15 cellular contexts compared by ENCODE assay signal in the genomic region with DNA sequence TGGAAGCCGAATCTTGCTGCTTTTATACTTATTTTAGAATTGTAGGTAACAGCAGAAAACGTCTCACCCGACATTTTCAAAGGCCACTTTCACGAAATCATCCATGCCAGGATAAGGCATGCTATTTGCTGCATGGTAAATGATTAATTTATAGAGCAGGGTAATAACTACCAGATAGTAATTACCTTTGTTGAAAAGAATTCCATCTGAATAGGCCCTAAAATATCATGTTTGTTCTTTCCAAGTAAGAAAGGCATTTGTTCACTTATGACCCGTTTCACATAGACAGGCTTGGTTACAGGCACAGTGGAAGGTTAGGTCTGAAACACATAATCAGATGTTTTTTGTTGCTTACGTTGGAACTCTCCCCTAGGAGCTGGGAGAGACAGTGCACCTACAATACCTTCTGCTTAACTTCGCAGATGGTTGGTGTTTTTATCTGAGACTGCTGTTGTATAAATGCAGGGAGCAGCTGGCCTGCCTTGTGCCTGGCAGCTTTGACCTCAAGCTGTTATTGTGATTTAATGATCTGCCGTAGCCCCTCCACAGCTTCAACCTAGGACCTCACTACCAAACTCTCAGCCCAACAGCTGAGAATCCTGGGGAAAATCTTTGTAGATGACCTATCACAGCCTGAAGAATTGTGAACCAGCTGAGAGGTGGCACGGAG. TPM values are rescaled to one million over a fixed set of nuclear protein-coding genes. Genes with fewer than 3 reads are reported as not detected.
DNase-seq lines count a peak whose midpoint lies in the region; ATAC-seq and TF ChIP-seq lines count a peak whose summit lies in the region.
"Had no signal": no experiment of that assay in that cellular context is flagged by ENCODE, and none has a peak within 500 bp of the region (broad histone marks: within the 10 kb centered on the region; RNA-seq: fewer than 3 reads in every experiment).

No MANE protein-coding gene starts in this region.

- 85% methylated on average over 9 of the region's 9 CpGs for whole genome bisulfite sequencing in suprapubic skin

- peak overlapping the region; percentile 90 for H3K4me2 ChIP-seq in PC-3 (ENCODE audit: low read length)

- H3K4me1 ChIP-seq in PC-3 (ENCODE audit: insufficient read depth, low read length) (peaks cover 43% of the 10 kb centered on the region), suprapubic skin (peaks cover 27% of the 10 kb centered on the region)

- CTCF ChIA-PET in PC-3 (lab: Charles Lee) = interaction anchor here (1.0 to 1.3 kb wide), 2 partner anchors 33 to 220 kb away, joined by 3 to 4 read pairs; no protein-coding TSS in a partner anchor

- TF ChIP-seq POLR2A in suprapubic skin (IDR thresholded peaks at IDR 0.05) = no peak

- no peak for TF ChIP-seq EP300 in suprapubic skin (IDR thresholded peaks at IDR 0.05)

- H3K9me2 ChIP-seq in PC-3 (replicated peaks; ENCODE audit: low read length) = no peaks in the 10 kb centered on the region

- H3K27me3 ChIP-seq in PC-3 (ENCODE audit: low read length) (no peaks in the 10 kb centered on the region), suprapubic skin (no peaks in the 10 kb centered on the region)

- DNase-seq in NCI-H1417 (lab: John Stamatoyannopoulos, UW) = peak in 2 of 3 experiments; percentile 18 to 45
- DNase-seq in NCI-H1417 treated with DMSO at 0.1 percent for 48 hours (lab: John Stamatoyannopoulos, UW) = no peak
- DNase-seq in PC-3 = peak; percentile 9
- peak; percentile 68 for DNase-seq in kidney glomerular epithelial cell (lab: John Stamatoyannopoulos, UW)
- peak; percentile 64 for DNase-seq in retina
- no peak for DNase-seq in suprapubic skin (ENCODE audit: low spot score in 2 of 2)
- DNase-seq in mucosa of gallbladder (ENCODE audit: low spot score) = no peak
- no peak for DNase-seq in activated CD8-positive, alpha-beta memory T cell treated with anti-CD3 and anti-CD28 coated beads for 24 hours
- DNase-seq: activated T-cell treated with anti-CD3 and anti-CD28 coated beads for 4 hours, amygdala, DMS153, mesendoderm had no signal

- no peaks in the 10 kb centered on the region for H4K20me1 ChIP-seq in PC-3 (ENCODE audit: low read length)

- peak overlapping the region; percentile 86 for H2AFZ ChIP-seq in PC-3 (ENCODE audit: low read length)

- H3K36me3 ChIP-seq in PC-3 (ENCODE audit: low read depth, low read length) (no peaks in the 10 kb centered on the region), suprapubic skin (no peaks in the 10 kb centered on the region)
- H3K36me3 ChIP-seq: tibial nerve had no signal

- no peaks in the 10 kb centered on the region for H3F3A ChIP-seq in PC-3 (ENCODE audit: low read length, unreplicated experiment)

- no TSS peak for BruUV-seq in PC-3 (replicated peaks; lab: Mats Ljungman, UMichigan)

- H3K4me3 ChIP-seq in PC-3 (ENCODE audit: low read length) = peak overlapping the region; percentile 75
- no peak overlapping the region for H3K4me3 ChIP-seq in suprapubic skin
- H3K4me3 ChIP-seq: GM12878 had no signal

- peaks cover 23% of the 10 kb centered on the region for H3K79me2 ChIP-seq in PC-3 (ENCODE audit: low read length)

- H3K9me3 ChIP-seq in PC-3 (ENCODE audit: low read length) (no peaks in the 10 kb centered on the region), suprapubic skin (no peaks in the 10 kb centered on the region)

- no peak for TF ChIP-seq CTCF in PC-3 (conservative IDR thresholded peaks at IDR 0.05; ENCODE audit: low read depth, low read length)
- no peak for TF ChIP-seq CTCF in suprapubic skin (IDR thresholded peaks at IDR 0.05)

- peak overlapping the region; percentile 69 for H3K9ac ChIP-seq in PC-3 (ENCODE audit: low read length)

- POLR2A ChIA-PET in PC-3 (lab: Charles Lee; ENCODE audit: unreplicated experiment) = interaction anchor here (0.8 kb wide), 1 partner anchor 18 kb away, joined by 3 read pairs; no protein-coding TSS in a partner anchor

- no peak for ATAC-seq in PC-3
- ATAC-seq: GM12878 had no signal

- intact Hi-C loops in PC-3 (cut with micrococcal nuclease) = no loop called here

- peak overlapping the region; percentile 25; the same call in 1 of the 2 replicates for H3K27ac ChIP-seq in PC-3 (ENCODE audit: low read length)
- H3K27ac ChIP-seq in suprapubic skin = no peak overlapping the region

RNA-seq across cellular contexts. Expression of gene SLC44A3, which starts 1.6 kb away (rescaled TPM):
- 6.3 and 9.2 TPM in 2 replicates for total RNA-seq in PC-3 (2014; rRNA removed)
- 10 to 100 TPM in 2 of 4 donors, 1 to 10 TPM in 2; 7.6 to 15.5 (median 10.0) TPM for total RNA-seq in suprapubic skin
- total RNA-seq in mucosa of gallbladder = 53.8 TPM
- total RNA-seq: A673, GM12878 had no signal

Comparison
In these comparisons a context has a peak if more than half of its experiments do, and no peak if none do; other contexts are left out.
1. DNase-seq: peak in NCI-H1417 (2 of 3), PC-3 (single experiment), kidney glomerular epithelial cell (single experiment) and retina (single experiment); none in NCI-H1417 treated with DMSO at 0.1 percent for 48 hours (single experiment), suprapubic skin (0 of 2), mucosa of gallbladder (single experiment) and activated CD8-positive, alpha-beta memory T cell treated with anti-CD3 and anti-CD28 coated beads for 24 hours (single experiment).